ENCODE assay signal across 19 cellular contexts in genomic region chr12:32049956-32050355, GRCh38.
"Had no signal": no experiment of that assay in that cellular context is flagged by ENCODE, and none has a peak within 500 bp of the region (broad histone marks: within the 10 kb centered on the region; RNA-seq: fewer than 3 reads in every experiment).

No MANE protein-coding gene starts in this region.

- H3K4me3 ChIP-seq: body of pancreas, coronary artery, esophagus muscularis mucosa, right atrium auricular region, transverse colon, vagina had no signal

- DNase-seq: activated CD4-positive, alpha-beta T cell treated with anti-CD3 and anti-CD28 coated beads for 4 hours; activated CD8-positive, alpha-beta memory T cell treated with anti-CD3 and anti-CD28 coated beads, Interleukin-2, amount 50 U/mL, for 4 hours; activated CD8-positive, alpha-beta T cell treated with anti-CD3 and anti-CD28 coated beads, Interleukin-2, amount 10 ng/mL, durations not matched to agents 7 days and 5 days; activated gamma-delta T cell; activated T-cell treated with anti-CD3 and anti-CD28 coated beads, Interleukin-2, amount 50 U/mL, for 72 hours; amniotic stem cell; body of pancreas; central memory CD4-positive, alpha-beta T cell; foreskin keratinocyte; occipital lobe; small intestine; stimulated activated naive CD8-positive, alpha-beta T cell treated with anti-CD3 and anti-CD28 coated beads, Interleukin-15, Interleukin-2, amounts not matched to agents 100 U/mL and 50 U/mL, for 24 hours; transverse colon had no signal

- H3K27me3 ChIP-seq: body of pancreas, esophagus muscularis mucosa, foreskin keratinocyte, right atrium auricular region, transverse colon, vagina had no signal

- H3K9me3 ChIP-seq: body of pancreas, right atrium auricular region, transverse colon, vagina had no signal

- H3K27ac ChIP-seq: body of pancreas, coronary artery, esophagus muscularis mucosa, foreskin keratinocyte, right atrium auricular region, transverse colon, vagina had no signal

- H3K4me1 ChIP-seq: body of pancreas, esophagus muscularis mucosa, right atrium auricular region, transverse colon, vagina had no signal

- H3K36me3 ChIP-seq: esophagus muscularis mucosa, right atrium auricular region, transverse colon, vagina had no signal

- ATAC-seq: activated CD8-positive, alpha-beta T cell treated with anti-CD3 and anti-CD28 coated beads, Interleukin-2, amount 10 ng/mL, durations not matched to agents 7 days and 5 days; activated naive CD4-positive, alpha-beta T cell treated with anti-CD3 and anti-CD28 coated beads, Interleukin-2, amount 50 U/mL, for 72 hours; activated T-cell treated with anti-CD3 and anti-CD28 coated beads, Interleukin-2, amount 50 U/mL, for 72 hours; body of pancreas; foreskin keratinocyte; stimulated activated naive CD8-positive, alpha-beta T cell treated with anti-CD3 and anti-CD28 coated beads, Interleukin-15, Interleukin-2, amounts not matched to agents 100 U/mL and 50 U/mL, for 24 hours; WTC11 had no signal
